In the genomic region with DNA sequence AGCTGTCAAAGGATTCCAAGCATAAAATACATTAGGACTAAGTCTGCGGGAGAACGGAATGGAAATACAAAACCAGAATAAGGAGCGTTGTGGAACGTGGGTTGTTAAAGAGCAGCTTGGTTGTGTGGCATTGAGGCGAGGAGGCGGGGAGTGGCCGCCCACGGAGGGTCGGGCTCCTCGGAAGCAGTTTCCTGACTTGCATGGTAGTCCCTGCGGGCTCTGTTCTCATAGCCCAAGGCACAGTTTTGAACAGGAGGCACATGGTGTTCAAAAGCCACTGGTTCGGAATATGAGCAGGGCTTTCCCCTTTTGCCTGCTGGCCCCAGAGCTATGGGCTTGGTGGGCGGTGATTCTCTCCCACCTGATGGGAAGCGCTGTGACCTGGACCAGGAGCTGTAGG, we compare ENCODE assay signal across 26 cellular contexts.
"Had no signal": no experiment of that assay in that cellular context is flagged by ENCODE, and none has a peak within 500 bp of the region (broad histone marks: within the 10 kb centered on the region; RNA-seq: fewer than 3 reads in every experiment).

No MANE protein-coding gene starts in this region.

- H3K4me3 ChIP-seq: MG63, SK-N-MC had no signal

- H3K27ac ChIP-seq: SK-N-MC, VCaP had no signal

- ATAC-seq: activated CD8-positive, alpha-beta T cell treated with anti-CD3 and anti-CD28 coated beads for 36 hours; activated T-cell treated with anti-CD3 and anti-CD28 coated beads, Interleukin-2, amount 50 U/mL, for 72 hours; Right ventricle myocardium inferior had no signal

- H3K27ac Mint-ChIP-seq: activated CD8-positive, alpha-beta T cell treated with anti-CD3 and anti-CD28 coated beads for 36 hours; activated naive CD4-positive, alpha-beta T cell treated with anti-CD3 and anti-CD28 coated beads, Interleukin-2, amount 50 U/mL, for 24 hours; activated T-cell treated with anti-CD3 and anti-CD28 coated beads, Interleukin-2, amount 50 U/mL, for 72 hours; activated T-helper 2 cell treated with anti-CD3 and anti-CD28 coated beads, Interferon-gamma antibody, Interleukin-2, Interleukin-4, amounts not matched to agents 10 μg/mL and 5 μg/mL and 100 μg/mL, durations not matched to agents 14 hours and 24 hours and 36 hours had no signal

- H3K9me3 ChIP-seq: MG63 had no signal

- H3K27me3 ChIP-seq: MG63 had no signal

- DNase-seq: activated CD4-positive, alpha-beta T cell treated with anti-CD3 and anti-CD28 coated beads, Interleukin-2, amount 50 U/mL, for 1 hour; activated CD4-positive, CD25-positive, alpha-beta regulatory T cell; activated CD8-positive, alpha-beta memory T cell treated with anti-CD3 and anti-CD28 coated beads, Interleukin-2, amount 50 U/mL, for 4 hours; activated CD8-positive, alpha-beta T cell treated with anti-CD3 and anti-CD28 coated beads for 36 hours; activated naive CD4-positive, alpha-beta T cell; activated T-cell treated with anti-CD3 and anti-CD28 coated beads, Interleukin-2, amount 50 U/mL, for 72 hours; central memory CD4-positive, alpha-beta T cell; MG63; MV-4-11; NCI-H1092 treated with DMSO at 0.1 percent for 48 hours; NCI-H1417 treated with DMSO at 0.1 percent for 48 hours; NCI-H1694; NCI-H2029; NCI-H2107; NCI-H2171 treated with DMSO at 0.1 percent for 48 hours; NCI-H345; NCI-H510A; NCI-H526 treated with DMSO at 0.1 percent for 48 hours; NCI-H82; RPMI8226; T-helper 1 cell had no signal

- H3K27me3 Mint-ChIP-seq: activated CD8-positive, alpha-beta T cell treated with anti-CD3 and anti-CD28 coated beads for 36 hours; activated naive CD4-positive, alpha-beta T cell treated with anti-CD3 and anti-CD28 coated beads, Interleukin-2, amount 50 U/mL, for 24 hours had no signal

- H3K4me3 Mint-ChIP-seq: activated CD8-positive, alpha-beta T cell treated with anti-CD3 and anti-CD28 coated beads for 36 hours; activated naive CD4-positive, alpha-beta T cell treated with anti-CD3 and anti-CD28 coated beads, Interleukin-2, amount 50 U/mL, for 24 hours; activated T-cell treated with anti-CD3 and anti-CD28 coated beads, Interleukin-2, amount 50 U/mL, for 72 hours had no signal

- H3K9me3 Mint-ChIP-seq: activated CD8-positive, alpha-beta T cell treated with anti-CD3 and anti-CD28 coated beads for 36 hours; activated naive CD4-positive, alpha-beta T cell treated with anti-CD3 and anti-CD28 coated beads, Interleukin-2, amount 50 U/mL, for 24 hours; activated T-cell treated with anti-CD3 and anti-CD28 coated beads, Interleukin-2, amount 50 U/mL, for 72 hours had no signal

- H3K4me1 Mint-ChIP-seq: activated naive CD4-positive, alpha-beta T cell treated with anti-CD3 and anti-CD28 coated beads, Interleukin-2, amount 50 U/mL, for 24 hours had no signal
